Comparison of ENCODE assay signal across 2 cellular contexts in genomic region chr3:131091768-131092167, GRCh38.
TF ChIP-seq lines count a peak whose summit lies in the region.

No MANE protein-coding gene starts in this region.

TF ChIP-seq in GM23338, 12 proteins besides CTCF, POLR2A, EP300 and RAD21 (continued from another document):
- TF ChIP-seq REST (IDR thresholded peaks at IDR 0.05; ENCODE audit: unreplicated experiment) = no peak
- no peak for TF ChIP-seq EZH2 (IDR thresholded peaks at IDR 0.05; ENCODE audit: low read depth, unreplicated experiment)
- TF ChIP-seq JUNB (IDR thresholded peaks at IDR 0.05; ENCODE audit: unreplicated experiment) = no peak
- no peak for TF ChIP-seq CREB1 (CRISPR knock-in tag; IDR thresholded peaks at IDR 0.05; ENCODE audit: low read depth)
- TF ChIP-seq ZNF462 (CRISPR knock-in tag; IDR thresholded peaks at IDR 0.05) = no peak
- TF ChIP-seq NANOG (IDR thresholded peaks at IDR 0.05; ENCODE audit: borderline replicate concordance) = no peak
- no peak for TF ChIP-seq ETS1 (IDR thresholded peaks at IDR 0.05)
- TF ChIP-seq STAT1 (IDR thresholded peaks at IDR 0.05; ENCODE audit: unreplicated experiment) = no peak

TF ChIP-seq in GM12878, 131 proteins besides CTCF, POLR2A, EP300 and RAD21 (continued from another document):
- TF ChIP-seq SKIL (IDR thresholded peaks at IDR 0.05; ENCODE audit: low read depth, poor library complexity, severe bottlenecking) (no peak), SRF (IDR thresholded peaks at IDR 0.05; ENCODE audit: low read depth in 2 of 2, low read length in 2 of 2) (peak; percentile 69 to 89)
